35 cellular contexts compared by ENCODE assay signal in genomic region chr1:48175116-48175515, GRCh38. TPM values are rescaled to one million over a fixed set of nuclear protein-coding genes. Genes with fewer than 3 reads are reported as not detected.
"Had no signal": no experiment of that assay in that cellular context is flagged by ENCODE, and none has a peak within 500 bp of the region (broad histone marks: within the 10 kb centered on the region; RNA-seq: fewer than 3 reads in every experiment).

No MANE protein-coding gene starts in this region.

- DNase-seq: activated B cell treated with CpG ODN at 0.5 μM for 24 hours; activated CD4-positive, alpha-beta memory T cell treated with anti-CD3 and anti-CD28 coated beads for 36 hours; activated CD4-positive, alpha-beta T cell treated with anti-CD3 and anti-CD28 coated beads for 4 hours; activated CD4-positive, alpha-beta T cell treated with anti-CD3 and anti-CD28 coated beads, Interleukin-2, amount 10 ng/mL, durations not matched to agents 24 days and 14 days; activated CD4-positive, alpha-beta T cell treated with anti-CD3 and anti-CD28 coated beads, Interleukin-2, amount 50 U/mL, for 1 hour; activated CD4-positive, alpha-beta T cell treated with anti-CD3 and anti-CD28 coated beads, Interleukin-2, amount 50 U/mL, for 4 hours; activated CD4-positive, CD25-positive, alpha-beta regulatory T cell treated with anti-CD3 and anti-CD28 coated beads, Interleukin-2, amount 50 U/mL, for 72 hours; activated CD8-positive, alpha-beta memory T cell treated with anti-CD3 and anti-CD28 coated beads, Interleukin-2, amount 50 U/mL, for 4 hours; activated CD8-positive, alpha-beta T cell treated with anti-CD3 and anti-CD28 coated beads for 36 hours; activated effector memory CD4-positive, alpha-beta T cell treated with anti-CD3 and anti-CD28 coated beads, Interleukin-2, amount 50 U/mL, for 16 hours; activated gamma-delta T cell treated with Interleukin-2 at 50 U/mL for 16 hours; activated naive CD4-positive, alpha-beta T cell; activated naive CD4-positive, alpha-beta T cell treated with anti-CD3 and anti-CD28 coated beads for 36 hours; activated naive CD4-positive, alpha-beta T cell treated with anti-CD3 and anti-CD28 coated beads, Interleukin-2, amount 50 U/mL, for 16 hours; activated naive CD8-positive, alpha-beta T cell treated with anti-CD3 and anti-CD28 coated beads for 36 hours; activated T-cell treated with anti-CD3 and anti-CD28 coated beads for 4 hours; activated T-cell treated with anti-CD3 and anti-CD28 coated beads, Interleukin-2, amount 50 U/mL, for 1 hour; activated T-cell treated with anti-CD3 and anti-CD28 coated beads, Interleukin-2, amount 50 U/mL, for 4 hours; activated T-cell treated with anti-CD3 and anti-CD28 coated beads, Interleukin-2, amount 50 U/mL, for 72 hours; adrenal gland; amniotic stem cell; aorta; body of pancreas; brain microvascular endothelial cell; central memory CD4-positive, alpha-beta T cell; T-helper 2 cell; T-helper 9 cell had no signal

- H3K9me3 ChIP-seq: adrenal gland, body of pancreas, breast epithelium had no signal

- FAIRE-seq: astrocyte had no signal

- H3K27me3 ChIP-seq: adrenal gland, body of pancreas, brain microvascular endothelial cell, breast epithelium had no signal

- H3K4me3 ChIP-seq: adrenal gland, body of pancreas, breast epithelium had no signal

- H3K36me3 ChIP-seq: adrenal gland, brain microvascular endothelial cell, breast epithelium had no signal

- ATAC-seq: activated CD8-positive, alpha-beta T cell treated with anti-CD3 and anti-CD28 coated beads for 36 hours; activated naive CD4-positive, alpha-beta T cell treated with anti-CD3 and anti-CD28 coated beads, Interleukin-2, amount 50 U/mL, for 72 hours; activated T-cell treated with anti-CD3 and anti-CD28 coated beads, Interleukin-2, amount 50 U/mL, for 4 hours; activated T-cell treated with anti-CD3 and anti-CD28 coated beads, Interleukin-2, amount 50 U/mL, for 72 hours; activated T-helper 17 cell treated with anti-CD3 and anti-CD28 coated beads, Interleukin-2, amount 50 U/mL, for 72 hours; body of pancreas had no signal

- H3K4me1 ChIP-seq: adrenal gland, body of pancreas, breast epithelium had no signal

- H3K27ac ChIP-seq: adrenal gland, body of pancreas, brain microvascular endothelial cell, breast epithelium, VCaP had no signal

RNA-seq across cellular contexts. Expression of gene SLC5A9, which starts 47.4 kb away (rescaled TPM):
- total RNA-seq: activated B cell treated with CpG ODN at 0.5 μM for 24 hours; activated CD4-positive, alpha-beta memory T cell treated with anti-CD3 and anti-CD28 coated beads for 36 hours; activated CD4-positive, alpha-beta T cell treated with anti-CD3 and anti-CD28 coated beads, Interleukin-2, amount 10 ng/mL, durations not matched to agents 24 days and 14 days; activated CD8-positive, alpha-beta memory T cell treated with anti-CD3 and anti-CD28 coated beads for 36 hours; activated CD8-positive, alpha-beta T cell treated with anti-CD3 and anti-CD28 coated beads for 36 hours; activated naive CD4-positive, alpha-beta T cell treated with anti-CD3 and anti-CD28 coated beads for 36 hours; activated naive CD4-positive, alpha-beta T cell treated with anti-CD3 and anti-CD28 coated beads, Interleukin-2, amount 50 U/mL, for 72 hours; activated naive CD8-positive, alpha-beta T cell treated with anti-CD3 and anti-CD28 coated beads for 36 hours; activated T-cell treated with anti-CD3 and anti-CD28 coated beads, Interleukin-2, amount 50 U/mL, for 4 hours; activated T-cell treated with anti-CD3 and anti-CD28 coated beads, Interleukin-2, amount 50 U/mL, for 72 hours; activated T-helper 1 cell treated with anti-CD3 and anti-CD28 coated beads, Interleukin-12 subunit alpha, Interleukin-12 subunit beta, Interleukin-2, Interleukin-4 antibody, amounts not matched to agents 30 ng/mL and 10 ng/mL and 1 ng/mL, durations not matched to agents 14 hours and 24 hours and 36 hours; activated T-helper 17 cell treated with anti-CD3 and anti-CD28 coated beads, Interleukin-2, amount 50 U/mL, for 72 hours; astrocyte; cerebellum had no signal
